In the genomic region with DNA sequence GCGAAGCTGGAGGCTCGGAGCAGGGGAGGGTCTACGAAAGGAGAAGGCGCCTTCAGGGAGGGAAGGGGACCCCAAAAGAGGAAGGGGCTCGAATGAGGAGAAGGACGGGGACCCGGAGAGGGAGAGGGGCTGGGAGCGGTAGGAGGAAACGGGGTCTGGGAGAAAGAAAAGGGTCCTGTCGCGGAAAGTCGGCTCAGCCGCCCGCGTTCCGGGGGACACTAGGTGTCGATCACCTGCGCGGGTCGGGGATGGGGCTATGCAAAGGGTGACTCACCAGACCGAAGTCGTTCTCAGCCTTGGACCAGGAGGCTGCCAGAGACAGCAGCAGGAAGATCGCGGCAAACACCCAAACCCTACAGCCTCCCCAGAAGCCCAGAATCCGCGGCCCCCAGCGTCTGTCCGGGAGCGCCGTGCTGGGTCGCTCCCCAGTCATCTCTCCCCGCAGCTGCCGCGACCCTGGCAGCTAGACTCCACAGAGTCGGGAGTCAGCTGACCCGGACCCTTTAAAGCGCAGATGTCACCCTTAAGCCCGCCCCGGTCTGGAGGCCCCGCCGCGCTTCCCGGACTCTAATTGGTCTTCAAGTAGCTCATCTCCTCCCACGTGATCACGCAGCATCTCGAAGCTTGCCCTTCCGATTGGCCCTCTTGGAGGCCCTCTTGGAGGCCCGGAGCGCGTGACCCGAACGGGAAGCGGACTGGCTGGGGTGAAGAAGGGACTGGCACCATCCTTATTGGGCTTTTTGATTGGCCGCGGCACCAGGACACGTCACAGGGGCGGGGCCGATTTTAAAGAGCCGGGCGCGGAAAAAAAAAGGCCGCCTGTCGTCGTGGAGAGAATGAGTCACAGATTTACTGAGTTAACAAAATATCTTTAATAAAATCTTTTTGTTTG, we compare ENCODE assay signal across 8 cellular contexts. TPM values are rescaled to one million over a fixed set of nuclear protein-coding genes. Genes with fewer than 3 reads are reported as not detected.
DNase-seq lines count a peak whose midpoint lies in the region; ATAC-seq and TF ChIP-seq lines count a peak whose summit lies in the region.

Gene NEU1, minus strand, starts transcription at position 478 of the 892 bp plus-strand sequence. Its CDS starts 45 bp downstream, at position 433.

- H3K4me1 Mint-ChIP-seq in activated T-cell treated with anti-CD3 and anti-CD28 coated beads, Interleukin-2, amount 50 U/mL, for 4 hours (ENCODE audit: low read depth), result peaks cover 18% of the 10 kb centered on the region

- H3K9me3 ChIP-seq in Panc1 (ENCODE audit: control insufficient read depth, insufficient read depth, low read depth, low read length), result no peaks in the 10 kb centered on the region
- no peaks in the 10 kb centered on the region for H3K9me3 ChIP-seq in mucosa of rectum (ENCODE audit: control insufficient read depth in 2 of 2, low read length in 2 of 2)

- no peaks in the 10 kb centered on the region for H3K27me3 Mint-ChIP-seq in activated T-cell treated with anti-CD3 and anti-CD28 coated beads, Interleukin-2, amount 50 U/mL, for 4 hours (ENCODE audit: low read depth)

- no TSS peak for BruUV-seq in Panc1 (replicated peaks; lab: Mats Ljungman, UMichigan)

- CTCF ChIA-PET in Panc1 (lab: Charles Lee), result no interaction called here

- H3K27ac ChIP-seq in Panc1 (ENCODE audit: low read length) (peak within 1 kb of the TSS; percentile 82), mucosa of rectum (ENCODE audit: low read depth in 2 of 2, low read length in 2 of 2) (peak within 1 kb of the TSS; percentile 70 to 87)

- POLR2A ChIA-PET in Panc1 (lab: Charles Lee), result interaction anchor here (0.6 to 0.7 kb wide), 3 partner anchors 10 to 268 kb away, joined by 3 read pairs; no protein-coding TSS in a partner anchor

- TF ChIP-seq CTCF in Panc1 (IDR thresholded peaks at IDR 0.05), result no peak

- TF ChIP-seq POLR2A in erythroblast (IDR thresholded peaks at IDR 0.05; ENCODE audit: low read length), result peak; percentile 97

- intact Hi-C loops in Panc1 (cut with micrococcal nuclease; ENCODE audit: unreplicated experiment), result no loop called here

- H3K4me3 Mint-ChIP-seq in activated T-cell treated with anti-CD3 and anti-CD28 coated beads, Interleukin-2, amount 50 U/mL, for 4 hours, result peak within 1 kb of the TSS; percentile 89

- peaks cover 12% of the 10 kb centered on the region for H3K36me3 Mint-ChIP-seq in activated T-cell treated with anti-CD3 and anti-CD28 coated beads, Interleukin-2, amount 50 U/mL, for 4 hours (ENCODE audit: insufficient read depth)

- peak within 1 kb of the TSS; percentile 62 to 89 for H3K4me3 ChIP-seq in Panc1 (ENCODE audit: low read depth in 2 of 2, low read length in 2 of 2)
- peak within 1 kb of the TSS; percentile 89 to 90 for H3K4me3 ChIP-seq in mucosa of rectum (ENCODE audit: low read length in 2 of 2)

- no peaks in the 10 kb centered on the region for H3K27me3 ChIP-seq in Panc1 (ENCODE audit: control insufficient read depth, insufficient read depth, low read length)
- H3K27me3 ChIP-seq in mucosa of rectum (ENCODE audit: control insufficient read depth in 2 of 2, insufficient read depth in 2 of 2, low read length in 2 of 2), result no peaks in the 10 kb centered on the region

- DNase-seq in DMS53 (lab: John Stamatoyannopoulos, UW), result peak; percentile 100
- DNase-seq in KG1 (lab: John Stamatoyannopoulos, UW), result peak; percentile 95
- peak; percentile 33 for DNase-seq in Panc1 (ENCODE audit: low read depth, low spot score)
- DNase-seq in activated T-cell treated with anti-CD3 and anti-CD28 coated beads, Interleukin-2, amount 50 U/mL, for 4 hours, result peak; percentile 98
- peak; percentile 100 for DNase-seq in erythroblast (lab: John Stamatoyannopoulos, UW)
- DNase-seq in stimulated activated CD8-positive, alpha-beta memory T cell treated with anti-CD3 and anti-CD28 coated beads, Interleukin-4, amount 100 ng/mL, for 48 hours, result peak; percentile 98

- H3K36me3 ChIP-seq in Panc1 (ENCODE audit: control insufficient read depth, insufficient read depth, low read length) (no peaks in the 10 kb centered on the region; the same call in 1 of the 2 replicates), mucosa of rectum (ENCODE audit: control insufficient read depth in 2 of 2, insufficient read depth in 2 of 2, low read length in 2 of 2) (peaks cover 43 to 45% of the 10 kb centered on the region in 2 donors)

- no peaks in the 10 kb centered on the region for H3K9me3 Mint-ChIP-seq in activated T-cell treated with anti-CD3 and anti-CD28 coated beads, Interleukin-2, amount 50 U/mL, for 4 hours

- ATAC-seq in GM21723 (IDR thresholded peaks at IDR 0.05; ENCODE audit: unreplicated experiment) (peak; percentile 89), Panc1 (peak; percentile 87)
- ATAC-seq in activated T-cell treated with anti-CD3 and anti-CD28 coated beads, Interleukin-2, amount 50 U/mL, for 4 hours, result peak; percentile 97

- H3K9ac ChIP-seq in mucosa of rectum (ENCODE audit: low read depth in 1 of 2, low read length in 2 of 2), result peak within 1 kb of the TSS; percentile 80 to 85

- in situ Hi-C loops in Panc1 (cut with HindIII; ENCODE audit: low pct_unique_long_range_greater_than_20kb, low sequenced_read_pairs), result no loop called here

- H3K4me1 ChIP-seq in Panc1 (ENCODE audit: control insufficient read depth, insufficient read depth, low read length) (peaks cover 26% of the 10 kb centered on the region), mucosa of rectum (ENCODE audit: control insufficient read depth in 2 of 2, insufficient read depth in 2 of 2, low read length in 2 of 2) (peaks cover 9% of the 10 kb centered on the region in 2 donors)

RNA-seq across cellular contexts. Expression of gene NEU1, which starts in this region (rescaled TPM):
- 111 TPM for total RNA-seq in Panc1 (2021; ENCODE audit: unreplicated experiment)
- 103 TPM for polyA plus RNA-seq in Panc1 (2012; ENCODE audit: insufficient read length)
- total RNA-seq in activated T-cell treated with anti-CD3 and anti-CD28 coated beads, Interleukin-2, amount 50 U/mL, for 4 hours, result 10 to 100 TPM; 25.6 to 26.7 (median 26.0) TPM

Comparison
In these comparisons a context has a peak if more than half of its experiments do, and no peak if none do; other contexts are left out.
1. Peak in every context shown above with its lines: DNase-seq, ATAC-seq, H3K4me3 ChIP-seq and H3K27ac ChIP-seq.
2. DNase-seq: peak in every context shown above with its lines; median percentile 100 in DMS53; 100 in erythroblast; 98 in activated T-cell treated with anti-CD3 and anti-CD28 coated beads, Interleukin-2, amount 50 U/mL, for 4 hours; 98 in stimulated activated CD8-positive, alpha-beta memory T cell treated with anti-CD3 and anti-CD28 coated beads, Interleukin-4, amount 100 ng/mL, for 48 hours; 95 in KG1; 33 in Panc1.